1 cellular context compared by ENCODE assay signal in genomic region chr20:50274570-50275430, GRCh38.
TF ChIP-seq lines count a peak whose summit lies in the region.

No MANE protein-coding gene starts in this region.

TF ChIP-seq in HepG2, 621 proteins besides CTCF, POLR2A, EP300 and RAD21 (continued from another document and continues in another):
- TF ChIP-seq ZNF280D (CRISPR knock-in tag; IDR thresholded peaks at IDR 0.05), result peak; percentile 92
- TF ChIP-seq RBM22 (optimal IDR thresholded peaks at IDR 0.05; ENCODE audit: low read length), result no peak
- TF ChIP-seq ATF7-NPFF (CRISPR knock-in tag; IDR thresholded peaks at IDR 0.05; ENCODE audit: low read depth), result peak; percentile 92; the same call in 1 of the 2 replicates
- peak; percentile 59 for TF ChIP-seq ASH2L (IDR thresholded peaks at IDR 0.05; ENCODE audit: insufficient read length, low read depth, low read length)
- TF ChIP-seq MLXIP (CRISPR knock-in tag; IDR thresholded peaks at IDR 0.05; ENCODE audit: borderline replicate concordance), result peak; percentile 78; the same call in 1 of the 2 replicates
- peak; percentile 78 for TF ChIP-seq ZBTB25 (CRISPR knock-in tag; IDR thresholded peaks at IDR 0.05)
- peak; percentile 98 for TF ChIP-seq ZNF296 (CRISPR knock-in tag; conservative IDR thresholded peaks at IDR 0.05)
- TF ChIP-seq TCF7 (IDR thresholded peaks at IDR 0.05; ENCODE audit: low read depth), result peak; percentile 59
- no peak for TF ChIP-seq ZNF773 (CRISPR knock-in tag; IDR thresholded peaks at IDR 0.05; ENCODE audit: borderline replicate concordance)
- no peak for TF ChIP-seq ZFP62 (CRISPR knock-in tag; IDR thresholded peaks at IDR 0.05)
- TF ChIP-seq, protein P1, sequence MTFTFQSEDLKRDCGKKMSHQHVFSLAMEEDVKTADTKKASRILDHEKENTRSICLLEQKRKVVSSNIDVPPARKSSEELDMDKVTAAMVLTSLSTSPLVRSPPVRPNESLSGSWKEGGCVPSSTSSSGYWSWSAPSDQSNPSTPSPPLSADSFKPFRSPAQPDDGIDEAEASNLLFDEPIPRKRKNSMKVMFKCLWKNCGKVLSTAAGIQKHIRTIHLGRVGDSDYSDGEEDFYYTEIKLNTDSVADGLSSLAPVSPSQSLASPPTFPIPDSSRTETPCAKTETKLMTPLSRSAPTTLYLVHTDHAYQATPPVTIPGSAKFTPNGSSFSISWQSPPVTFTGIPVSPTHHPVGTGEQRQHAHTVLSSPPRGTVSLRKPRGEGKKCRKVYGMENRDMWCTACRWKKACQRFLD (CRISPR knock-in tag; IDR thresholded peaks at IDR 0.05; ENCODE audit: borderline replicate concordance), result 0 out of 2 replicates have a peak, but pooled peaks have one; percentile 15
- no peak for TF ChIP-seq POLR2AphosphoS5 (IDR thresholded peaks at IDR 0.05; ENCODE audit: low read depth, low read length)
- peak; percentile 94 for TF ChIP-seq ZNF335 (CRISPR knock-in tag; IDR thresholded peaks at IDR 0.05)
- peak; percentile 91 for TF ChIP-seq ARNT2 (CRISPR knock-in tag; IDR thresholded peaks at IDR 0.05; ENCODE audit: low read depth)
- TF ChIP-seq NFKB2 (CRISPR knock-in tag; IDR thresholded peaks at IDR 0.05; ENCODE audit: borderline replicate concordance), result peak; percentile 85; the same call in 1 of the 2 replicates
- TF ChIP-seq CAMTA2 (CRISPR knock-in tag; IDR thresholded peaks at IDR 0.05; ENCODE audit: borderline replicate concordance), result no peak
- no peak for TF ChIP-seq ZNF749 (CRISPR knock-in tag; IDR thresholded peaks at IDR 0.05; ENCODE audit: borderline replicate concordance)
- no peak for TF ChIP-seq TOPORS (CRISPR knock-in tag; IDR thresholded peaks at IDR 0.05)
- TF ChIP-seq ZKSCAN8 (CRISPR knock-in tag; IDR thresholded peaks at IDR 0.05; ENCODE audit: borderline replicate concordance), result peak; percentile 96; the same call in 1 of the 2 replicates
- TF ChIP-seq RXRB (CRISPR knock-in tag; IDR thresholded peaks at IDR 0.05; ENCODE audit: borderline replicate concordance), result peak; percentile 97
- no peak for TF ChIP-seq MLLT10 (CRISPR knock-in tag; IDR thresholded peaks at IDR 0.05)
- TF ChIP-seq SETDB1 (CRISPR knock-in tag; IDR thresholded peaks at IDR 0.05; ENCODE audit: borderline replicate concordance), result no peak
- TF ChIP-seq ZNF382 (CRISPR knock-in tag; IDR thresholded peaks at IDR 0.05; ENCODE audit: borderline replicate concordance), result no peak
- 0 out of 2 replicates have a peak, but pooled peaks have one; percentile 25 for TF ChIP-seq ETV6 (CRISPR knock-in tag; conservative IDR thresholded peaks at IDR 0.05)
- TF ChIP-seq NFIB (CRISPR knock-in tag; IDR thresholded peaks at IDR 0.05; ENCODE audit: borderline replicate concordance), result no peak
- TF ChIP-seq, protein P2, sequence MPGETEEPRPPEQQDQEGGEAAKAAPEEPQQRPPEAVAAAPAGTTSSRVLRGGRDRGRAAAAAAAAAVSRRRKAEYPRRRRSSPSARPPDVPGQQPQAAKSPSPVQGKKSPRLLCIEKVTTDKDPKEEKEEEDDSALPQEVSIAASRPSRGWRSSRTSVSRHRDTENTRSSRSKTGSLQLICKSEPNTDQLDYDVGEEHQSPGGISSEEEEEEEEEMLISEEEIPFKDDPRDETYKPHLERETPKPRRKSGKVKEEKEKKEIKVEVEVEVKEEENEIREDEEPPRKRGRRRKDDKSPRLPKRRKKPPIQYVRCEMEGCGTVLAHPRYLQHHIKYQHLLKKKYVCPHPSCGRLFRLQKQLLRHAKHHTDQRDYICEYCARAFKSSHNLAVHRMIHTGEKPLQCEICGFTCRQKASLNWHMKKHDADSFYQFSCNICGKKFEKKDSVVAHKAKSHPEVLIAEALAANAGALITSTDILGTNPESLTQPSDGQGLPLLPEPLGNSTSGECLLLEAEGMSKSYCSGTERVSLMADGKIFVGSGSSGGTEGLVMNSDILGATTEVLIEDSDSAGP (CRISPR knock-in tag; IDR thresholded peaks at IDR 0.05; ENCODE audit: borderline replicate concordance), result peak; percentile 89
- TF ChIP-seq ZNF44 (CRISPR knock-in tag; IDR thresholded peaks at IDR 0.05), result 0 out of 2 replicates have a peak, but pooled peaks have one; percentile 73
- TF ChIP-seq SALL2 (CRISPR knock-in tag; IDR thresholded peaks at IDR 0.05), result peak; percentile 90
- TF ChIP-seq RBFOX2 (IDR thresholded peaks at IDR 0.05; ENCODE audit: low read depth, low read length), result peak; percentile 71
- peak; percentile 25 for TF ChIP-seq HNRNPH1 (optimal IDR thresholded peaks at IDR 0.05; ENCODE audit: low read depth, low read length)
- peak; percentile 90 for TF ChIP-seq HMG20A (CRISPR knock-in tag; IDR thresholded peaks at IDR 0.05; ENCODE audit: borderline replicate concordance)
- TF ChIP-seq, protein P3, sequence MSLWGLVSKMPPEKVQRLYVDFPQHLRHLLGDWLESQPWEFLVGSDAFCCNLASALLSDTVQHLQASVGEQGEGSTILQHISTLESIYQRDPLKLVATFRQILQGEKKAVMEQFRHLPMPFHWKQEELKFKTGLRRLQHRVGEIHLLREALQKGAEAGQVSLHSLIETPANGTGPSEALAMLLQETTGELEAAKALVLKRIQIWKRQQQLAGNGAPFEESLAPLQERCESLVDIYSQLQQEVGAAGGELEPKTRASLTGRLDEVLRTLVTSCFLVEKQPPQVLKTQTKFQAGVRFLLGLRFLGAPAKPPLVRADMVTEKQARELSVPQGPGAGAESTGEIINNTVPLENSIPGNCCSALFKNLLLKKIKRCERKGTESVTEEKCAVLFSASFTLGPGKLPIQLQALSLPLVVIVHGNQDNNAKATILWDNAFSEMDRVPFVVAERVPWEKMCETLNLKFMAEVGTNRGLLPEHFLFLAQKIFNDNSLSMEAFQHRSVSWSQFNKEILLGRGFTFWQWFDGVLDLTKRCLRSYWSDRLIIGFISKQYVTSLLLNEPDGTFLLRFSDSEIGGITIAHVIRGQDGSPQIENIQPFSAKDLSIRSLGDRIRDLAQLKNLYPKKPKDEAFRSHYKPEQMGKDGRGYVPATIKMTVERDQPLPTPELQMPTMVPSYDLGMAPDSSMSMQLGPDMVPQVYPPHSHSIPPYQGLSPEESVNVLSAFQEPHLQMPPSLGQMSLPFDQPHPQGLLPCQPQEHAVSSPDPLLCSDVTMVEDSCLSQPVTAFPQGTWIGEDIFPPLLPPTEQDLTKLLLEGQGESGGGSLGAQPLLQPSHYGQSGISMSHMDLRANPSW (CRISPR knock-in tag; IDR thresholded peaks at IDR 0.05; ENCODE audit: borderline replicate concordance), result no peak; the same call in 1 of the 2 replicates
- TF ChIP-seq SP140L (CRISPR knock-in tag; IDR thresholded peaks at IDR 0.05; ENCODE audit: borderline replicate concordance), result no peak
- peak; percentile 62 for TF ChIP-seq HNRNPLL (IDR thresholded peaks at IDR 0.05; ENCODE audit: low read depth, low read length, poor library complexity, severe bottlenecking)
- peak; percentile 98 for TF ChIP-seq ZNF790 (CRISPR knock-in tag; IDR thresholded peaks at IDR 0.05; ENCODE audit: borderline replicate concordance)
- peak; percentile 100 for TF ChIP-seq HNRNPL (IDR thresholded peaks at IDR 0.05; ENCODE audit: low read depth, low read length)
- TF ChIP-seq RFX3 (CRISPR knock-in tag; IDR thresholded peaks at IDR 0.05), result no peak
- no peak; the same call in 1 of the 2 replicates for TF ChIP-seq IRX3 (CRISPR knock-in tag; IDR thresholded peaks at IDR 0.05; ENCODE audit: borderline replicate concordance, low read depth)
- TF ChIP-seq NAIF1 (CRISPR knock-in tag; IDR thresholded peaks at IDR 0.05; ENCODE audit: borderline replicate concordance), result no peak
- TF ChIP-seq, protein P4, sequence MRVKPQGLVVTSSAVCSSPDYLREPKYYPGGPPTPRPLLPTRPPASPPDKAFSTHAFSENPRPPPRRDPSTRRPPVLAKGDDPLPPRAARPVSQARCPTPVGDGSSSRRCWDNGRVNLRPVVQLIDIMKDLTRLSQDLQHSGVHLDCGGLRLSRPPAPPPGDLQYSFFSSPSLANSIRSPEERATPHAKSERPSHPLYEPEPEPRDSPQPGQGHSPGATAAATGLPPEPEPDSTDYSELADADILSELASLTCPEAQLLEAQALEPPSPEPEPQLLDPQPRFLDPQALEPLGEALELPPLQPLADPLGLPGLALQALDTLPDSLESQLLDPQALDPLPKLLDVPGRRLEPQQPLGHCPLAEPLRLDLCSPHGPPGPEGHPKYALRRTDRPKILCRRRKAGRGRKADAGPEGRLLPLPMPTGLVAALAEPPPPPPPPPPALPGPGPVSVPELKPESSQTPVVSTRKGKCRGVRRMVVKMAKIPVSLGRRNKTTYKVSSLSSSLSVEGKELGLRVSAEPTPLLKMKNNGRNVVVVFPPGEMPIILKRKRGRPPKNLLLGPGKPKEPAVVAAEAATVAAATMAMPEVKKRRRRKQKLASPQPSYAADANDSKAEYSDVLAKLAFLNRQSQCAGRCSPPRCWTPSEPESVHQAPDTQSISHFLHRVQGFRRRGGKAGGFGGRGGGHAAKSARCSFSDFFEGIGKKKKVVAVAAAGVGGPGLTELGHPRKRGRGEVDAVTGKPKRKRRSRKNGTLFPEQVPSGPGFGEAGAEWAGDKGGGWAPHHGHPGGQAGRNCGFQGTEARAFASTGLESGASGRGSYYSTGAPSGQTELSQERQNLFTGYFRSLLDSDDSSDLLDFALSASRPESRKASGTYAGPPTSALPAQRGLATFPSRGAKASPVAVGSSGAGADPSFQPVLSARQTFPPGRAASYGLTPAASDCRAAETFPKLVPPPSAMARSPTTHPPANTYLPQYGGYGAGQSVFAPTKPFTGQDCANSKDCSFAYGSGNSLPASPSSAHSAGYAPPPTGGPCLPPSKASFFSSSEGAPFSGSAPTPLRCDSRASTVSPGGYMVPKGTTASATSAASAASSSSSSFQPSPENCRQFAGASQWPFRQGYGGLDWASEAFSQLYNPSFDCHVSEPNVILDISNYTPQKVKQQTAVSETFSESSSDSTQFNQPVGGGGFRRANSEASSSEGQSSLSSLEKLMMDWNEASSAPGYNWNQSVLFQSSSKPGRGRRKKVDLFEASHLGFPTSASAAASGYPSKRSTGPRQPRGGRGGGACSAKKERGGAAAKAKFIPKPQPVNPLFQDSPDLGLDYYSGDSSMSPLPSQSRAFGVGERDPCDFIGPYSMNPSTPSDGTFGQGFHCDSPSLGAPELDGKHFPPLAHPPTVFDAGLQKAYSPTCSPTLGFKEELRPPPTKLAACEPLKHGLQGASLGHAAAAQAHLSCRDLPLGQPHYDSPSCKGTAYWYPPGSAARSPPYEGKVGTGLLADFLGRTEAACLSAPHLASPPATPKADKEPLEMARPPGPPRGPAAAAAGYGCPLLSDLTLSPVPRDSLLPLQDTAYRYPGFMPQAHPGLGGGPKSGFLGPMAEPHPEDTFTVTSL (CRISPR knock-in tag; IDR thresholded peaks at IDR 0.05; ENCODE audit: borderline replicate concordance), result peak; percentile 94
- TF ChIP-seq CREB1 (IDR thresholded peaks at IDR 0.05), result 0 out of 2 replicates have a peak, but pooled peaks have one; percentile 11
- TF ChIP-seq CREB1 (CRISPR knock-in tag; IDR thresholded peaks at IDR 0.05), result no peak
- peak; percentile 88; the same call in 1 of the 2 replicates for TF ChIP-seq ZNF788 (CRISPR knock-in tag; IDR thresholded peaks at IDR 0.05; ENCODE audit: borderline replicate concordance)
